ENCODE assay signal across 2 cellular contexts in the genomic region with DNA sequence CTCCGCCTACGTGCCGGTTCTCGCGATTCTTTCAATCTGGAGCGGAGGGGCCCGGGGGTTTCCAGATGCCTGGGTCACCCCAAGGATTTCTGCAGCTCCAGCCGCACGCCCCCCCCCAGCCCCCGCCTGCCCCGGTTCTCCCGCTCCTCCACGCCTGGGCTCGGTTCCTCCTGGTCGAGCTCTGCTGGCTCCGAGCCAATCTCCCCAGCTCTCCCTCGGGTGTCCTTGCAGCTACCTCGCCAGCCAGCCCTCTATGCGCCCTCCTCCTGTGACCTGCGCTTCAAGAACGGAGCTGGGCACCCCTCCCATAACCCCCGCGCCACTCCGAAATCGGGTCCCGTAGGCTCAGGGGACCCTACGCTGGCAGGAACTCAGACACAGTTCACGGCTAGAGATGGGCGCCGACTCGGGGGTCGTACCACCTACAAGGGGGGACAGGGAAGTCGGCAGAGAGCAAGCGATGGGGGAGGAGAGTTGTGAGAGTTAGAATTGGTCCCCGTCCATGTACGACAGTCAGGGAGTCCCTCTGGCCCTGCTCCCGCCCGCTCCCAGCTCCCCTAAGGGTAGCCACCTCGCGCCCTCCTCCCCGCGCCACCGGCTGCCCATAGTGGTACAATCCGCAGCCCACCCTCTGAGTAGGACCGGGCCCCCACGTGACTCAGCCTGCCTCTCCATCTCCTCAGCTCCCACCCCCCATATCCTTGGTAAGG.
TF ChIP-seq lines count a peak whose summit lies in the region.

No MANE protein-coding gene starts in this region.

TF ChIP-seq in Ishikawa, 13 proteins besides CTCF, POLR2A, EP300 and RAD21 (continued from another document):
- TF ChIP-seq, protein P1, sequence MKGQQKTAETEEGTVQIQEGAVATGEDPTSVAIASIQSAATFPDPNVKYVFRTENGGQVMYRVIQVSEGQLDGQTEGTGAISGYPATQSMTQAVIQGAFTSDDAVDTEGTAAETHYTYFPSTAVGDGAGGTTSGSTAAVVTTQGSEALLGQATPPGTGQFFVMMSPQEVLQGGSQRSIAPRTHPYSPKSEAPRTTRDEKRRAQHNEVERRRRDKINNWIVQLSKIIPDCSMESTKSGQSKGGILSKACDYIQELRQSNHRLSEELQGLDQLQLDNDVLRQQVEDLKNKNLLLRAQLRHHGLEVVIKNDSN (IDR thresholded peaks at IDR 0.05) = peak; percentile 17; the same call in 1 of the 2 replicates
- TF ChIP-seq ZBTB7A (IDR thresholded peaks at IDR 0.05; ENCODE audit: low read depth) (no peak; the same call in none of the 2 replicates), CEBPB (IDR thresholded peaks at IDR 0.05) (no peak), TCF12 (IDR thresholded peaks at IDR 0.05; ENCODE audit: low read depth) (no peak), REST (IDR thresholded peaks at IDR 0.05; ENCODE audit: low read depth) (no peak)

TF ChIP-seq in neural cell, 6 proteins besides CTCF, POLR2A, EP300 and RAD21:
- TF ChIP-seq REST (IDR thresholded peaks at IDR 0.05; ENCODE audit: borderline replicate concordance) = peak; percentile 75
- TF ChIP-seq MXI1 (conservative IDR thresholded peaks at IDR 0.05; ENCODE audit: poor library complexity, severe bottlenecking) = no peak
- peak; percentile 86 for TF ChIP-seq POLR2AphosphoS5 (IDR thresholded peaks at IDR 0.05)
- no peak for TF ChIP-seq SMC3 (conservative IDR thresholded peaks at IDR 0.05; ENCODE audit: poor library complexity)
- no peak for TF ChIP-seq EZH2 (IDR thresholded peaks at IDR 0.05; ENCODE audit: borderline replicate concordance, insufficient read depth, low read length, poor library complexity, severe bottlenecking)
- peak; percentile 93 for TF ChIP-seq TAF1 (IDR thresholded peaks at IDR 0.05; ENCODE audit: low read depth)
